ENCODE assay signal across 10 cellular contexts in genomic region chr7:80428161-80429054, GRCh38.
A peak's percentile ranks its signal among the peaks of the same experiment; 100 is the strongest.
DNase-seq lines count a peak whose midpoint lies in the region; ATAC-seq and TF ChIP-seq lines count a peak whose summit lies in the region.
"Had no signal": no experiment of that assay in that cellular context is flagged by ENCODE, and none has a peak within 500 bp of the region (broad histone marks: within the 10 kb centered on the region; RNA-seq: fewer than 3 reads in every experiment).

No MANE protein-coding gene starts in this region.

- H3K4me1 Mint-ChIP-seq in activated CD4-positive, alpha-beta T cell treated with anti-CD3 and anti-CD28 coated beads, Interleukin-2, amount 10 ng/mL, durations not matched to agents 24 days and 14 days, result no peaks in the 10 kb centered on the region
- H3K4me1 Mint-ChIP-seq: activated naive CD8-positive, alpha-beta T cell treated with anti-CD3 and anti-CD28 coated beads, Interleukin-2, amount 10 ng/mL, durations not matched to agents 7 days and 5 days had no signal

- H3K27me3 Mint-ChIP-seq in activated CD4-positive, alpha-beta T cell treated with anti-CD3 and anti-CD28 coated beads, Interleukin-2, amount 10 ng/mL, durations not matched to agents 24 days and 14 days, result no peaks in the 10 kb centered on the region
- H3K27me3 Mint-ChIP-seq: activated naive CD8-positive, alpha-beta T cell treated with anti-CD3 and anti-CD28 coated beads, Interleukin-2, amount 10 ng/mL, durations not matched to agents 7 days and 5 days; stimulated activated naive CD8-positive, alpha-beta T cell treated with anti-CD3 and anti-CD28 coated beads, Interleukin-15, Interleukin-2, amounts not matched to agents 100 ng/mL and 50 ng/mL, for 24 hours had no signal

- peak; percentile 79 to 99 (median 86) for ATAC-seq in psoas muscle

- no peak overlapping the region for H3K27ac ChIP-seq in psoas muscle

- intact Hi-C loops in psoas muscle (cut with DNase I), result loop anchor here in 1 of 2 donors (1.0 to 10.0 kb wide), 3 partner anchors 28 to 1046 kb away; no protein-coding TSS in a partner anchor
- intact Hi-C loops in activated CD4-positive, alpha-beta T cell treated with anti-CD3 and anti-CD28 coated beads, Interleukin-2, amount 10 ng/mL, durations not matched to agents 24 days and 14 days (cut with micrococcal nuclease), result no loop called here

- no peaks in the 10 kb centered on the region for H3K27me3 ChIP-seq in psoas muscle (ENCODE audit: insufficient read depth in 3 of 3, low read length in 2 of 3)

- no peak overlapping the region for H3K4me3 Mint-ChIP-seq in activated CD4-positive, alpha-beta T cell treated with anti-CD3 and anti-CD28 coated beads, Interleukin-2, amount 10 ng/mL, durations not matched to agents 24 days and 14 days
- H3K4me3 Mint-ChIP-seq: activated naive CD8-positive, alpha-beta T cell treated with anti-CD3 and anti-CD28 coated beads, Interleukin-2, amount 10 ng/mL, durations not matched to agents 7 days and 5 days; stimulated activated naive CD8-positive, alpha-beta T cell treated with anti-CD3 and anti-CD28 coated beads, Interleukin-15, Interleukin-2, amounts not matched to agents 100 ng/mL and 50 ng/mL, for 24 hours had no signal

- WGBS in psoas muscle, 3 donors, result 43 to 46% (median 44%) methylated on average over 9 of the region's 9 CpGs

- peak; percentile 79 for TF ChIP-seq CTCF in psoas muscle (IDR thresholded peaks at IDR 0.05)

- H3K4me1 ChIP-seq in psoas muscle, result no peaks in the 10 kb centered on the region

- DNase-seq in NCI-H524 (lab: John Stamatoyannopoulos, UW), result peak; percentile 16 to 44
- DNase-seq in NCI-H524 treated with DMSO at 0.1 percent for 48 hours (lab: John Stamatoyannopoulos, UW), result no peak
- peak; percentile 57 for DNase-seq in MV-4-11 (lab: John Stamatoyannopoulos, UW)
- DNase-seq in SKM-1 treated with dmso at 0.1 percent for 144 hours (lab: John Stamatoyannopoulos, UW; ENCODE audit: unreplicated experiment), result peak; percentile 27
- peak; percentile 51 for DNase-seq in globus pallidus (ENCODE audit: low spot score)
- DNase-seq in psoas muscle, result no peak
- no peak for DNase-seq in activated CD4-positive, alpha-beta T cell treated with anti-CD3 and anti-CD28 coated beads, Interleukin-2, amount 10 ng/mL, durations not matched to agents 24 days and 14 days
- DNase-seq in NCI-H774 (lab: John Stamatoyannopoulos, UW), result no peak
- DNase-seq: activated naive CD8-positive, alpha-beta T cell treated with anti-CD3 and anti-CD28 coated beads, Interleukin-2, amount 10 ng/mL, durations not matched to agents 7 days and 5 days had no signal

- no peaks in the 10 kb centered on the region for H3K9me3 ChIP-seq in psoas muscle

- H3K36me3 Mint-ChIP-seq in activated CD4-positive, alpha-beta T cell treated with anti-CD3 and anti-CD28 coated beads, Interleukin-2, amount 10 ng/mL, durations not matched to agents 24 days and 14 days (ENCODE audit: low read depth), result no peaks in the 10 kb centered on the region
- H3K36me3 Mint-ChIP-seq: activated naive CD8-positive, alpha-beta T cell treated with anti-CD3 and anti-CD28 coated beads, Interleukin-2, amount 10 ng/mL, durations not matched to agents 7 days and 5 days had no signal

- H3K27ac Mint-ChIP-seq in activated CD4-positive, alpha-beta T cell treated with anti-CD3 and anti-CD28 coated beads, Interleukin-2, amount 10 ng/mL, durations not matched to agents 24 days and 14 days, result no peak overlapping the region
- H3K27ac Mint-ChIP-seq: activated naive CD8-positive, alpha-beta T cell treated with anti-CD3 and anti-CD28 coated beads, Interleukin-2, amount 10 ng/mL, durations not matched to agents 7 days and 5 days; stimulated activated naive CD8-positive, alpha-beta T cell treated with anti-CD3 and anti-CD28 coated beads, Interleukin-15, Interleukin-2, amounts not matched to agents 100 ng/mL and 50 ng/mL, for 24 hours had no signal

- H3K4me3 ChIP-seq in psoas muscle, result peak overlapping the region; percentile 32

- no peaks in the 10 kb centered on the region for H3K36me3 ChIP-seq in psoas muscle (ENCODE audit: insufficient read depth in 1 of 2, low read depth in 1 of 2)

- H3K9me3 Mint-ChIP-seq in activated CD4-positive, alpha-beta T cell treated with anti-CD3 and anti-CD28 coated beads, Interleukin-2, amount 10 ng/mL, durations not matched to agents 24 days and 14 days, result no peaks in the 10 kb centered on the region
- H3K9me3 Mint-ChIP-seq: activated naive CD8-positive, alpha-beta T cell treated with anti-CD3 and anti-CD28 coated beads, Interleukin-2, amount 10 ng/mL, durations not matched to agents 7 days and 5 days; stimulated activated naive CD8-positive, alpha-beta T cell treated with anti-CD3 and anti-CD28 coated beads, Interleukin-15, Interleukin-2, amounts not matched to agents 100 ng/mL and 50 ng/mL, for 24 hours had no signal

Comparison
In these comparisons a context has a peak if more than half of its experiments do, and no peak if none do; other contexts are left out.
1. DNase-seq: peak in NCI-H524 (2 of 2), MV-4-11 (single experiment), SKM-1 treated with dmso at 0.1 percent for 144 hours (single experiment) and globus pallidus (single experiment); none in NCI-H524 treated with DMSO at 0.1 percent for 48 hours (single experiment), psoas muscle (0 of 2), activated CD4-positive, alpha-beta T cell treated with anti-CD3 and anti-CD28 coated beads, Interleukin-2, amount 10 ng/mL, durations not matched to agents 24 days and 14 days (single experiment) and NCI-H774 (single experiment).